In genomic region chr6:73216859-73217258, GRCh38 we compare ENCODE assay signal across 8 cellular contexts. TPM values are rescaled to one million over a fixed set of nuclear protein-coding genes. Genes with fewer than 3 reads are reported as not detected.
"Had no signal": no experiment of that assay in that cellular context is flagged by ENCODE, and none has a peak within 500 bp of the region (broad histone marks: within the 10 kb centered on the region; RNA-seq: fewer than 3 reads in every experiment).

No MANE protein-coding gene starts in this region.

- FAIRE-seq: G401.6, GM12891, GM12892, GM18507, GM19239 had no signal

- DNase-seq: GDM1, GF-D8 had no signal

- H3K4me3 ChIP-seq: GM12878 had no signal

- ATAC-seq: GM12878 had no signal

RNA-seq across cellular contexts. Expression of gene KHDC1L, which starts 8.4 kb away (rescaled TPM):
- total RNA-seq: GM12878 had no signal
